In genomic region chr15:48644827-48645557, GRCh38 we compare ENCODE assay signal across 8 cellular contexts.
DNase-seq lines count a peak whose midpoint lies in the region; ATAC-seq and TF ChIP-seq lines count a peak whose summit lies in the region.

No MANE protein-coding gene starts in this region.

- H4K20me1 ChIP-seq in KMS-11 (ENCODE audit: insufficient read depth) = no peaks in the 10 kb centered on the region

- in situ Hi-C loops in astrocyte of the spinal cord (cut with HindIII; ENCODE audit: low sequenced_read_pairs) = no loop called here

- no peaks in the 10 kb centered on the region for H3K27me3 ChIP-seq in KMS-11 (ENCODE audit: insufficient read depth, low read depth)

- no peaks in the 10 kb centered on the region for H3K36me3 ChIP-seq in KMS-11 (ENCODE audit: insufficient read depth)

- H3K27ac ChIP-seq in KMS-11 = no peak overlapping the region

- H3K4me3 ChIP-seq in KMS-11 (IDR thresholded peaks at IDR 0.05; ENCODE audit: insufficient read depth, low read depth, low read length) = no peak overlapping the region
- peak overlapping the region; percentile 97 for H3K4me3 ChIP-seq in astrocyte of the spinal cord (ENCODE audit: low read depth, low read length)
- peak overlapping the region; percentile 55 for H3K4me3 ChIP-seq in iPS-11a (ENCODE audit: low read depth, low read length)

- H3K9ac ChIP-seq in KMS-11 = no peak overlapping the region; the same call in 1 of the 2 replicates

- no peaks in the 10 kb centered on the region for H3K79me2 ChIP-seq in KMS-11 (ENCODE audit: insufficient read depth, low read depth)

- H2AFZ ChIP-seq in KMS-11 (ENCODE audit: low read depth) = peak overlapping the region; percentile 64

- H3K4me2 ChIP-seq in KMS-11 = peak overlapping the region; percentile 33; the same call in 1 of the 2 replicates

- TF ChIP-seq CTCF in KMS-11 (conservative IDR thresholded peaks at IDR 0.05; ENCODE audit: low read depth, low read length) (no peak), astrocyte of the spinal cord (IDR thresholded peaks at IDR 0.05; ENCODE audit: low read depth, low read length) (peak; percentile 9)

- DNase-seq in NCI-H146 (lab: John Stamatoyannopoulos, UW) (peak; percentile 50), NCI-H146 treated with DMSO at 0.1 percent for 48 hours (lab: John Stamatoyannopoulos, UW; ENCODE audit: unreplicated experiment) (no peak), astrocyte of the spinal cord (ENCODE audit: low read depth, low spot score) (peak; percentile 72), retina (peak; percentile 92), UCSD-AML1 (lab: John Stamatoyannopoulos, UW; ENCODE audit: unreplicated experiment) (no peak)

- peak; percentile 41 for ATAC-seq in GM21786 (IDR thresholded peaks at IDR 0.05; ENCODE audit: unreplicated experiment)

- H3K4me1 ChIP-seq in KMS-11 (ENCODE audit: low read depth, poor library complexity, severe bottlenecking) = peaks cover 4% of the 10 kb centered on the region

Comparison
In these comparisons a context has a peak if more than half of its experiments do, and no peak if none do; other contexts are left out.
1. DNase-seq: peak in NCI-H146 (single experiment), astrocyte of the spinal cord (single experiment) and retina (single experiment); none in NCI-H146 treated with DMSO at 0.1 percent for 48 hours (single experiment) and UCSD-AML1 (single experiment).